Comparison of ENCODE assay signal across 12 cellular contexts in genomic region chr17:50298018-50298417, GRCh38. TPM values are rescaled to one million over a fixed set of nuclear protein-coding genes. Genes with fewer than 3 reads are reported as not detected.
DNase-seq lines count a peak whose midpoint lies in the region; ATAC-seq, FAIRE-seq and TF ChIP-seq lines count a peak whose summit lies in the region.
"Had no signal": no experiment of that assay in that cellular context is flagged by ENCODE, and none has a peak within 500 bp of the region (broad histone marks: within the 10 kb centered on the region; RNA-seq: fewer than 3 reads in every experiment).

No MANE protein-coding gene starts in this region.

- no peaks in the 10 kb centered on the region for H3K9me2 ChIP-seq in GM23338 (ENCODE audit: insufficient read depth)

- H3K4me3 Mint-ChIP-seq in GM23338 = no peak overlapping the region
- no peak overlapping the region for H3K4me3 Mint-ChIP-seq in endodermal cell
- H3K4me3 Mint-ChIP-seq: CD4-positive, alpha-beta T cell had no signal

- H3K9ac ChIP-seq in endodermal cell (ENCODE audit: extremely low read depth, low read length, poor library complexity, severe bottlenecking) = no peak overlapping the region
- H3K9ac ChIP-seq: BLaER1, KMS-11 had no signal

- H3K36me3 ChIP-seq in GM23338 (ENCODE audit: insufficient read depth) (no peaks in the 10 kb centered on the region), endodermal cell (ENCODE audit: control insufficient read depth, insufficient read depth, low read length) (no peaks in the 10 kb centered on the region), small intestine (ENCODE audit: control insufficient read depth in 2 of 2, insufficient read depth in 2 of 2, low read length in 2 of 2) (no peaks in the 10 kb centered on the region), BE2C (no peaks in the 10 kb centered on the region)
- H3K36me3 ChIP-seq: BLaER1 had no signal

- DNase-seq in ELF-1 (ENCODE audit: low read depth, low spot score) (peak; percentile 59), GM23338 (ENCODE audit: low spot score) (no peak), RPMI7951 (ENCODE audit: low read depth) (peak; percentile 34), endodermal cell (no peak), kidney glomerular epithelial cell (lab: John Stamatoyannopoulos, UW) (no peak), small intestine (no peak), BE2C (no peak)
- DNase-seq: NCI-H524 treated with DMSO at 0.1 percent for 48 hours had no signal

- no peaks in the 10 kb centered on the region for H3K36me3 Mint-ChIP-seq in GM23338 (ENCODE audit: low read depth)
- no peaks in the 10 kb centered on the region for H3K36me3 Mint-ChIP-seq in endodermal cell (ENCODE audit: low read depth)

- no peak for FAIRE-seq in small intestine (lab: Jason Lieb, UNC)

- H3K27me3 Mint-ChIP-seq in GM23338 (ENCODE audit: insufficient read depth, low read depth, poor library complexity) (peaks cover 4% of the 10 kb centered on the region), endodermal cell (ENCODE audit: insufficient read depth) (no peaks in the 10 kb centered on the region)

- H3K4me3 ChIP-seq in GM23338 = no peak overlapping the region
- H3K4me3 ChIP-seq in endodermal cell (ENCODE audit: low read length) = no peak overlapping the region
- no peak overlapping the region for H3K4me3 ChIP-seq in small intestine (ENCODE audit: low read depth in 1 of 2, low read length in 2 of 2)
- no peak overlapping the region for H3K4me3 ChIP-seq in BE2C (ENCODE audit: low read depth, low read length)
- H3K4me3 ChIP-seq: BLaER1 had no signal

- no peaks in the 10 kb centered on the region for H3K9me3 Mint-ChIP-seq in GM23338
- no peaks in the 10 kb centered on the region for H3K9me3 Mint-ChIP-seq in endodermal cell
- H3K9me3 Mint-ChIP-seq: CD4-positive, alpha-beta T cell had no signal

- H3K4me1 Mint-ChIP-seq in GM23338 = peaks cover under 1% of the 10 kb centered on the region; the same call in 1 of the 3 replicates
- peaks cover 29% of the 10 kb centered on the region for H3K4me1 Mint-ChIP-seq in endodermal cell

- H3K9me3 ChIP-seq in endodermal cell (ENCODE audit: control insufficient read depth, low read length) (no peaks in the 10 kb centered on the region), small intestine (ENCODE audit: control insufficient read depth, low read depth) (no peaks in the 10 kb centered on the region), BE2C (no peaks in the 10 kb centered on the region)
- H3K9me3 ChIP-seq: BLaER1 had no signal

- peak overlapping the region; percentile 72; the same call in 1 of the 2 replicates for H2AFZ ChIP-seq in GM23338

- TF ChIP-seq CTCF in GM23338 (conservative IDR thresholded peaks at IDR 0.05; ENCODE audit: low read depth in 2 of 2) = no peak
- no peak for TF ChIP-seq CTCF in endodermal cell (conservative IDR thresholded peaks at IDR 0.05)
- no peak for TF ChIP-seq CTCF in BE2C (IDR thresholded peaks at IDR 0.05; ENCODE audit: low read depth, low read length)

- H3K4me1 ChIP-seq in GM23338 (ENCODE audit: insufficient read depth) (no peaks in the 10 kb centered on the region), endodermal cell (ENCODE audit: control insufficient read depth, insufficient read depth, low read length) (no peaks in the 10 kb centered on the region), small intestine (ENCODE audit: control insufficient read depth in 2 of 2, insufficient read depth in 1 of 2, low read depth in 1 of 2, low read length in 1 of 2) (no peaks in the 10 kb centered on the region), BE2C (no peaks in the 10 kb centered on the region)

- peak; percentile 33 for ATAC-seq in GM23338

- 0 out of 2 replicates have a peak, but pooled peaks cover 5% of the 10 kb centered on the region for H3F3A ChIP-seq in GM23338 (replicated peaks; ENCODE audit: low read depth)

- H3K79me2 ChIP-seq in GM23338 (replicated peaks; ENCODE audit: insufficient read depth) = no peaks in the 10 kb centered on the region

- 84 to 91% methylated on average over 11 of the region's 11 CpGs for WGBS in endodermal cell (ENCODE audit: insufficient coverage in 1 of 2, insufficient read length in 1 of 2), 2 experiments
- 69 to 73% (median 69%) methylated on average over 11 of the region's 11 CpGs for WGBS in small intestine, 3 donors

- H4K20me1 ChIP-seq in GM23338 (replicated peaks; ENCODE audit: insufficient read depth) = no peaks in the 10 kb centered on the region
- H4K20me1 ChIP-seq: BLaER1 had no signal

- H3K27me3 ChIP-seq in GM23338 (ENCODE audit: insufficient read depth) (no peaks in the 10 kb centered on the region), endodermal cell (ENCODE audit: control insufficient read depth, insufficient read depth, low read length, poor library complexity, severe bottlenecking) (no peaks in the 10 kb centered on the region), small intestine (ENCODE audit: control insufficient read depth in 2 of 2, insufficient read depth in 2 of 2, low read length in 2 of 2) (no peaks in the 10 kb centered on the region), BE2C (no peaks in the 10 kb centered on the region)
- H3K27me3 ChIP-seq: BLaER1 had no signal

- H3K27ac ChIP-seq in GM23338 (ENCODE audit: low read depth) (no peak overlapping the region; the same call in 1 of the 2 replicates), endodermal cell (ENCODE audit: low read depth, low read length) (no peak overlapping the region), small intestine (ENCODE audit: low read depth in 1 of 2, low read length in 1 of 2) (no peak overlapping the region)
- H3K27ac ChIP-seq: BLaER1, HL-60, KMS-11 had no signal

- H3K4me2 ChIP-seq in GM23338 = no peak overlapping the region
- H3K4me2 ChIP-seq: BLaER1, KMS-11 had no signal

- no peak overlapping the region for H3K27ac Mint-ChIP-seq in GM23338
- H3K27ac Mint-ChIP-seq in endodermal cell = peak overlapping the region; percentile 84
- H3K27ac Mint-ChIP-seq: CD4-positive, alpha-beta T cell had no signal

TF ChIP-seq in GM23338, 12 proteins besides CTCF, POLR2A, EP300 and RAD21 (continues in another document):
- TF ChIP-seq EZH2 (IDR thresholded peaks at IDR 0.05; ENCODE audit: low read depth, unreplicated experiment) (no peak), POLR2AphosphoS5 (IDR thresholded peaks at IDR 0.05; ENCODE audit: low read depth) (no peak), JUNB (IDR thresholded peaks at IDR 0.05; ENCODE audit: unreplicated experiment) (no peak)

RNA-seq across cellular contexts. Expression of gene TMEM92, which starts 23.8 kb away (rescaled TPM):
- 7.3 and 9.7 TPM in 2 replicates for total RNA-seq in GM23338 (2014; rRNA removed; shearing (Covaris generic))
- polyA plus RNA-seq in GM23338 (2016; fragmentation: Nextera tagmentation; extraction: Ambion mirVana) (13.4 and 18.4 TPM in 2 replicates), small intestine (10 to 100 TPM; 29.1 to 53.5 (median 39.1) TPM)
- total RNA-seq in RPMI7951 (2014; rRNA removed; shearing (Covaris generic)) = 0.29 TPM in 1 of 2 replicates, not detected in the other
- 10 to 100 TPM; 34.3 to 35.8 TPM for total RNA-seq in endodermal cell
- polyA plus RNA-seq in endodermal cell (2013, experiment 1 of 2) = 9.6 TPM
- 8.7 TPM for polyA plus RNA-seq in endodermal cell (2013, experiment 2 of 2)
- polyA plus RNA-seq in BE2C (2012; ENCODE audit: insufficient read depth, insufficient read length, low read depth) = not detected
- total RNA-seq: CD4-positive, alpha-beta T cell had no signal

RNA-seq across cellular contexts. Expression of gene XYLT2, which starts 47.9 kb away (rescaled TPM):
- 32.8 and 44.9 TPM in 2 replicates for total RNA-seq in GM23338 (2014; rRNA removed; shearing (Covaris generic))
- polyA plus RNA-seq in GM23338 (2016; fragmentation: Nextera tagmentation; extraction: Ambion mirVana) (14.0 and 14.2 TPM in 2 replicates), small intestine (1 to 10 TPM; 3.8 to 9.2 (median 4.2) TPM)
- total RNA-seq in RPMI7951 (2014; rRNA removed; shearing (Covaris generic)) = 12.4 and 15.2 TPM in 2 replicates
- total RNA-seq in endodermal cell = 10 to 100 TPM; 54.1 to 65.9 TPM
- 20.9 TPM for polyA plus RNA-seq in endodermal cell (2013, experiment 1 of 2)
- 22.1 TPM for polyA plus RNA-seq in endodermal cell (2013, experiment 2 of 2)
- 15.8 TPM for polyA plus RNA-seq in BE2C (2012; ENCODE audit: insufficient read depth, insufficient read length, low read depth)

Comparison
In these comparisons a context has a peak if more than half of its experiments do, and no peak if none do; other contexts are left out.
1. DNase-seq: peak in ELF-1 (single experiment) and RPMI7951 (single experiment); none in GM23338 (single experiment), endodermal cell (single experiment), kidney glomerular epithelial cell (single experiment), small intestine (single experiment) and BE2C (single experiment).